Comparison of ENCODE assay signal across 8 cellular contexts in genomic region chr10:44932338-44933116, GRCh38. TPM values are rescaled to one million over a fixed set of nuclear protein-coding genes. Genes with fewer than 3 reads are reported as not detected.
DNase-seq lines count a peak whose midpoint lies in the region; ATAC-seq and TF ChIP-seq lines count a peak whose summit lies in the region.

No MANE protein-coding gene starts in this region.

- H3K4me1 ChIP-seq in left lung: peaks cover 8 to 48% of the 10 kb centered on the region in 2 donors

- CTCF ChIA-PET in activated CD4-positive, alpha-beta T cell treated with anti-CD3 and anti-CD28 coated beads for 36 hours (lab: Charles Lee): interaction anchor here (0.5 to 3.7 kb wide), 14 partner anchors 12 to 475 kb away, joined by 3 to 23 read pairs (median 5); partner anchors contain the start of gene DEPP1

- DNase-seq in AG09319 (ENCODE audit: extremely low read depth, low read depth) (peak; percentile 55), NCI-H2107 (lab: John Stamatoyannopoulos, UW) (peak; percentile 48), cerebellum (ENCODE audit: low spot score) (peak; percentile 87), left lung (peak; percentile 88 to 98)
- DNase-seq in activated CD4-positive, alpha-beta T cell treated with anti-CD3 and anti-CD28 coated beads for 36 hours: peak; percentile 91
- peak; percentile 74 to 89 for DNase-seq in stimulated activated CD4-positive, alpha-beta T cell treated with anti-CD3 and anti-CD28 coated beads, Interleukin-4, amount 100 ng/mL, for 48 hours (ENCODE audit: low read depth in 2 of 2)

- H3K4me3 Mint-ChIP-seq in activated CD4-positive, alpha-beta T cell treated with anti-CD3 and anti-CD28 coated beads for 36 hours: no peak overlapping the region

- peak; percentile 97 for ATAC-seq in GM18511 (IDR thresholded peaks at IDR 0.05; ENCODE audit: unreplicated experiment)
- ATAC-seq in HG02970 (IDR thresholded peaks at IDR 0.05; ENCODE audit: low FRiP score, unreplicated experiment): peak; percentile 82
- ATAC-seq in activated CD4-positive, alpha-beta T cell treated with anti-CD3 and anti-CD28 coated beads for 36 hours: peak; percentile 99
- ATAC-seq in left lung: peak; percentile 97

- no peaks in the 10 kb centered on the region for H3K9me3 ChIP-seq in left lung

- no peaks in the 10 kb centered on the region for H3K27me3 ChIP-seq in left lung

- H3K36me3 ChIP-seq in left lung: no peaks in the 10 kb centered on the region

- no peak overlapping the region for H3K27ac Mint-ChIP-seq in activated CD4-positive, alpha-beta T cell treated with anti-CD3 and anti-CD28 coated beads for 36 hours

- H3K4me3 ChIP-seq in left lung: no peak overlapping the region

- intact Hi-C loops in activated CD4-positive, alpha-beta T cell treated with anti-CD3 and anti-CD28 coated beads for 36 hours (cut with DNase I, micrococcal nuclease): loop anchor here (1.0 kb wide), 1 partner anchor 43 kb away; no protein-coding TSS in a partner anchor
- intact Hi-C loops in left lung (cut with DNase I): loop anchor here in 1 of 2 donors (5.0 kb wide), 1 partner anchor 45 kb away; the partner anchor contains the start of gene DEPP1

- no peaks in the 10 kb centered on the region for H3K36me3 Mint-ChIP-seq in activated CD4-positive, alpha-beta T cell treated with anti-CD3 and anti-CD28 coated beads for 36 hours (ENCODE audit: low read depth)

- H3K27me3 Mint-ChIP-seq in activated CD4-positive, alpha-beta T cell treated with anti-CD3 and anti-CD28 coated beads for 36 hours: no peaks in the 10 kb centered on the region

- H3K27ac ChIP-seq in left lung: no peak overlapping the region

- H3K4me1 Mint-ChIP-seq in activated CD4-positive, alpha-beta T cell treated with anti-CD3 and anti-CD28 coated beads for 36 hours: peaks cover 5% of the 10 kb centered on the region

- H3K9me3 Mint-ChIP-seq in activated CD4-positive, alpha-beta T cell treated with anti-CD3 and anti-CD28 coated beads for 36 hours (ENCODE audit: low read depth): no peaks in the 10 kb centered on the region

- TF ChIP-seq CTCF in AG09319 (IDR thresholded peaks at IDR 0.05; ENCODE audit: low read depth, low read length) (peak; percentile 99), left lung (IDR thresholded peaks at IDR 0.05) (peak; percentile 94 to 98)

- POLR2A ChIA-PET in activated CD4-positive, alpha-beta T cell treated with anti-CD3 and anti-CD28 coated beads for 36 hours (lab: Charles Lee): no interaction called here

RNA-seq across cellular contexts. Expression of gene TMEM72, which starts 21.4 kb away (rescaled TPM):
- not detected for total RNA-seq in activated CD4-positive, alpha-beta T cell treated with anti-CD3 and anti-CD28 coated beads for 36 hours
- total RNA-seq in cerebellum (0.27 TPM), left lung (under 1 TPM in 1 of 2 donors, not detected in 1; 0.23 TPM)

RNA-seq across cellular contexts. Expression of gene RASSF4, which starts 27.1 kb away (rescaled TPM):
- 1 to 10 TPM; 1.0 to 1.3 TPM for total RNA-seq in activated CD4-positive, alpha-beta T cell treated with anti-CD3 and anti-CD28 coated beads for 36 hours
- total RNA-seq in cerebellum (26.5 TPM), left lung (10 to 100 TPM; 52.2 to 54.7 TPM)

RNA-seq across cellular contexts. Expression of gene DEPP1, which starts 46.1 kb away (rescaled TPM):
- total RNA-seq in activated CD4-positive, alpha-beta T cell treated with anti-CD3 and anti-CD28 coated beads for 36 hours: under 1 TPM; 0.28 to 0.34 TPM
- 9.9 TPM for total RNA-seq in cerebellum
- total RNA-seq in left lung: 10 to 100 TPM; 25.4 to 33.9 TPM

Comparison
In these comparisons a context has a peak if more than half of its experiments do, and no peak if none do; other contexts are left out.
1. RNA of gene RASSF4, which starts 27.1 kb away (total RNA-seq): 52.2 to 54.7 TPM in left lung and 26.5 TPM in cerebellum (single experiment); 1.0 to 1.3 TPM in activated CD4-positive, alpha-beta T cell treated with anti-CD3 and anti-CD28 coated beads for 36 hours; every median in the first group is over 10 times any median in the second.
2. Peak in every context shown above with its lines, with median percentiles within 50 percentile points of each other: DNase-seq and ATAC-seq.